16 cellular contexts compared by ENCODE assay signal in genomic region chr2:173708757-173709156, GRCh38.
"Had no signal": no experiment of that assay in that cellular context is flagged by ENCODE, and none has a peak within 500 bp of the region (broad histone marks: within the 10 kb centered on the region; RNA-seq: fewer than 3 reads in every experiment).

No MANE protein-coding gene starts in this region.

- H3K79me2 ChIP-seq: parathyroid adenoma had no signal

- H3K4me1 Mint-ChIP-seq: memory B cell, T-cell had no signal

- ATAC-seq: activated T-cell treated with anti-CD3 and anti-CD28 coated beads, Interleukin-2, amount 50 U/mL, for 4 hours; esophagus mucosa; foreskin keratinocyte; left lobe of liver; stimulated activated naive CD8-positive, alpha-beta T cell treated with anti-CD3 and anti-CD28 coated beads, Interleukin-15, Interleukin-2, amounts not matched to agents 100 U/mL and 50 U/mL, for 24 hours; T-cell had no signal

- H3K9ac ChIP-seq: parathyroid adenoma had no signal

- H3K27me3 ChIP-seq: foreskin keratinocyte had no signal

- DNase-seq: activated CD4-positive, alpha-beta T cell treated with anti-CD3 and anti-CD28 coated beads for 1 hour; activated CD4-positive, alpha-beta T cell treated with anti-CD3 and anti-CD28 coated beads, Interleukin-2, amount 50 U/mL, for 48 hours; activated effector memory CD4-positive, alpha-beta T cell treated with anti-CD3 and anti-CD28 coated beads, Interleukin-2, amount 50 U/mL, for 16 hours; activated T-cell treated with anti-CD3 and anti-CD28 coated beads, Interleukin-2, amount 50 U/mL, for 4 hours; amygdala; foreskin keratinocyte; stimulated activated CD4-positive, alpha-beta T cell treated with anti-CD3 and anti-CD28 coated beads, Interleukin-2, amount 100 ng/mL, for 48 hours; stimulated activated naive CD8-positive, alpha-beta T cell treated with anti-CD3 and anti-CD28 coated beads, Interleukin-15, Interleukin-2, amounts not matched to agents 100 U/mL and 50 U/mL, for 24 hours; T-cell; T1000 had no signal

- FAIRE-seq: endometrium had no signal

- H3K27ac Mint-ChIP-seq: activated naive CD8-positive, alpha-beta T cell; memory B cell; T-cell had no signal

- H3K4me3 Mint-ChIP-seq: activated naive CD8-positive, alpha-beta T cell; activated T-cell treated with anti-CD3 and anti-CD28 coated beads, Interleukin-2, amount 50 U/mL, for 4 hours; memory B cell; T-cell had no signal

- H3K27ac ChIP-seq: foreskin keratinocyte, parathyroid adenoma had no signal

- H2AFZ ChIP-seq: parathyroid adenoma had no signal

- H3K36me3 Mint-ChIP-seq: activated naive CD8-positive, alpha-beta T cell; memory B cell; T-cell had no signal

- H3K4me1 ChIP-seq: foreskin keratinocyte, parathyroid adenoma had no signal

- H3K9me3 Mint-ChIP-seq: activated T-cell treated with anti-CD3 and anti-CD28 coated beads, Interleukin-2, amount 50 U/mL, for 4 hours; memory B cell; T-cell had no signal
